ENCODE assay signal across 1 cellular context in the genomic region with DNA sequence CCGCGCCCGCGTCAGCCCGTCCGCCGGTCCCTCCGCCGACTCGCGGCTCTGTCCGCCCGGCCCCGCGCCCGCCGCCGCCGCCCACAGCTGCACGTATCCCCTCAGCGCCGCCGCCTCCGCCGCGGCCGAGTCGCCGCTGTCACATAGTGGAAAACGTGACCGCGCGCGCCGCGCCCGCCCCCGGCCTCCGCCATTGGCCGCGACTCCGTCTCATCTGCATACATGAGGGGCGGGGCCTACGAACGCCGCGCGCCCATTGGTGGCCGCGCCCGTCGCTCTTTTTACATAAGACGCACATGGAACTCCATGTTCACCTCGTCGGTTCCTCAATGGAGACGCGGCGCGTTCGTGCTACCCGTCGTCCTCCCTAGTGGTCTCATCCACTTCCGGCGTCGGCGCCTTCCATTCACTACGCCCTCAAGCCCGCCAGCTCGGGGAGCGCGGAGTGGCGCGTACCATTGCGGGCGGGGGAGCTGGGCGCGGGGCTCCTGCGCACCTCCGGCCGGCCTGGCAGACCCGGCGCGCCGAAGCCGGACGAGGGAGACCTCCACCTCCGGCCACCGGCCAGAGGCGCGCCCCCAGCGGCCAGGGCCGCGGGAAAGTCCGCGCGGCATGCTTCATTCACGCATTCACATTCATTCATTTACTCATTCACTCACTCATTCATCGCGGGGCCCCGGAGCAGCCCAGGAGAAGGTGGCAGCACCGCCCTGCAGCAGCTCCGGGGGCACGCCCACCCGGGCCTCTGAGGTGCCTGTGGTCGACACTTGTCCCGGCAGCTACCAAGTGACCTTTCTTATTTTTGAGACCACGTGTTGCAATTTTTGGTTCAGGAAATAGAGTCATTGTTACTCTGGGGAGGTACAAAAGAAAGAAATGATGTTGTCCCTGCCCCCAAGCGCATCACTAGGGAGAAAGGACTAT.
A peak's percentile ranks its signal among the peaks of the same experiment; 100 is the strongest.
TF ChIP-seq lines count a peak whose summit lies in the region.

No MANE protein-coding gene starts in this region.

TF ChIP-seq in HepG2, 621 proteins besides CTCF, POLR2A, EP300 and RAD21 (continued from another document and continues in another):
- TF ChIP-seq, protein P1, sequence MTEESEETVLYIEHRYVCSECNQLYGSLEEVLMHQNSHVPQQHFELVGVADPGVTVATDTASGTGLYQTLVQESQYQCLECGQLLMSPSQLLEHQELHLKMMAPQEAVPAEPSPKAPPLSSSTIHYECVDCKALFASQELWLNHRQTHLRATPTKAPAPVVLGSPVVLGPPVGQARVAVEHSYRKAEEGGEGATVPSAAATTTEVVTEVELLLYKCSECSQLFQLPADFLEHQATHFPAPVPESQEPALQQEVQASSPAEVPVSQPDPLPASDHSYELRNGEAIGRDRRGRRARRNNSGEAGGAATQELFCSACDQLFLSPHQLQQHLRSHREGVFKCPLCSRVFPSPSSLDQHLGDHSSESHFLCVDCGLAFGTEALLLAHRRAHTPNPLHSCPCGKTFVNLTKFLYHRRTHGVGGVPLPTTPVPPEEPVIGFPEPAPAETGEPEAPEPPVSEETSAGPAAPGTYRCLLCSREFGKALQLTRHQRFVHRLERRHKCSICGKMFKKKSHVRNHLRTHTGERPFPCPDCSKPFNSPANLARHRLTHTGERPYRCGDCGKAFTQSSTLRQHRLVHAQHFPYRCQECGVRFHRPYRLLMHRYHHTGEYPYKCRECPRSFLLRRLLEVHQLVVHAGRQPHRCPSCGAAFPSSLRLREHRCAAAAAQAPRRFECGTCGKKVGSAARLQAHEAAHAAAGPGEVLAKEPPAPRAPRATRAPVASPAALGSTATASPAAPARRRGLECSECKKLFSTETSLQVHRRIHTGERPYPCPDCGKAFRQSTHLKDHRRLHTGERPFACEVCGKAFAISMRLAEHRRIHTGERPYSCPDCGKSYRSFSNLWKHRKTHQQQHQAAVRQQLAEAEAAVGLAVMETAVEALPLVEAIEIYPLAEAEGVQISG (CRISPR knock-in tag; IDR thresholded peaks at IDR 0.05) = peak; percentile 78
- TF ChIP-seq, protein P2, sequence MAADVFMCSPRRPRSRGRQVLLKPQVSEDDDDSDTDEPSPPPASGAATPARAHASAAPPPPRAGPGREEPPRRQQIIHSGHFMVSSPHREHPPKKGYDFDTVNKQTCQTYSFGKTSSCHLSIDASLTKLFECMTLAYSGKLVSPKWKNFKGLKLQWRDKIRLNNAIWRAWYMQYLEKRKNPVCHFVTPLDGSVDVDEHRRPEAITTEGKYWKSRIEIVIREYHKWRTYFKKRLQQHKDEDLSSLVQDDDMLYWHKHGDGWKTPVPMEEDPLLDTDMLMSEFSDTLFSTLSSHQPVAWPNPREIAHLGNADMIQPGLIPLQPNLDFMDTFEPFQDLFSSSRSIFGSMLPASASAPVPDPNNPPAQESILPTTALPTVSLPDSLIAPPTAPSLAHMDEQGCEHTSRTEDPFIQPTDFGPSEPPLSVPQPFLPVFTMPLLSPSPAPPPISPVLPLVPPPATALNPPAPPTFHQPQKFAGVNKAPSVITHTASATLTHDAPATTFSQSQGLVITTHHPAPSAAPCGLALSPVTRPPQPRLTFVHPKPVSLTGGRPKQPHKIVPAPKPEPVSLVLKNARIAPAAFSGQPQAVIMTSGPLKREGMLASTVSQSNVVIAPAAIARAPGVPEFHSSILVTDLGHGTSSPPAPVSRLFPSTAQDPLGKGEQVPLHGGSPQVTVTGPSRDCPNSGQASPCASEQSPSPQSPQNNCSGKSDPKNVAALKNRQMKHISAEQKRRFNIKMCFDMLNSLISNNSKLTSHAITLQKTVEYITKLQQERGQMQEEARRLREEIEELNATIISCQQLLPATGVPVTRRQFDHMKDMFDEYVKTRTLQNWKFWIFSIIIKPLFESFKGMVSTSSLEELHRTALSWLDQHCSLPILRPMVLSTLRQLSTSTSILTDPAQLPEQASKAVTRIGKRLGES (CRISPR knock-in tag; IDR thresholded peaks at IDR 0.05; ENCODE audit: borderline replicate concordance) = no peak
- peak; percentile 49; the same call in 1 of the 2 replicates for TF ChIP-seq CEBPG (CRISPR knock-in tag; IDR thresholded peaks at IDR 0.05)
- peak; percentile 78 for TF ChIP-seq ZBTB7B (CRISPR knock-in tag; IDR thresholded peaks at IDR 0.05)
- peak; percentile 76 for TF ChIP-seq PHF20 (CRISPR knock-in tag; IDR thresholded peaks at IDR 0.05)
- TF ChIP-seq ARNTL (CRISPR knock-in tag; IDR thresholded peaks at IDR 0.05) = peak; percentile 100
- TF ChIP-seq, protein P3, sequence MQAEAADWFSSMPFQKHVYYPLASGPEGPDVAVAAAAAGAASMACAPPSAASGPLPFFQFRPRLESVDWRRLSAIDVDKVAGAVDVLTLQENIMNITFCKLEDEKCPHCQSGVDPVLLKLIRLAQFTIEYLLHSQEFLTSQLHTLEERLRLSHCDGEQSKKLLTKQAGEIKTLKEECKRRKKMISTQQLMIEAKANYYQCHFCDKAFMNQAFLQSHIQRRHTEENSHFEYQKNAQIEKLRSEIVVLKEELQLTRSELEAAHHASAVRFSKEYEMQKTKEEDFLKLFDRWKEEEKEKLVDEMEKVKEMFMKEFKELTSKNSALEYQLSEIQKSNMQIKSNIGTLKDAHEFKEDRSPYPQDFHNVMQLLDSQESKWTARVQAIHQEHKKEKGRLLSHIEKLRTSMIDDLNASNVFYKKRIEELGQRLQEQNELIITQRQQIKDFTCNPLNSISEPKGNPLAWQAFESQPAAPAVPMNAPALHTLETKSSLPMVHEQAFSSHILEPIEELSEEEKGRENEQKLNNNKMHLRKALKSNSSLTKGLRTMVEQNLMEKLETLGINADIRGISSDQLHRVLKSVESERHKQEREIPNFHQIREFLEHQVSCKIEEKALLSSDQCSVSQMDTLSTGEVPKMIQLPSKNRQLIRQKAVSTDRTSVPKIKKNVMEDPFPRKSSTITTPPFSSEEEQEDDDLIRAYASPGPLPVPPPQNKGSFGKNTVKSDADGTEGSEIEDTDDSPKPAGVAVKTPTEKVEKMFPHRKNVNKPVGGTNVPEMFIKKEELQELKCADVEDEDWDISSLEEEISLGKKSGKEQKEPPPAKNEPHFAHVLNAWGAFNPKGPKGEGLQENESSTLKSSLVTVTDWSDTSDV (CRISPR knock-in tag; IDR thresholded peaks at IDR 0.05) = no peak; the same call in 1 of the 2 replicates
- TF ChIP-seq MEIS2 (CRISPR knock-in tag; IDR thresholded peaks at IDR 0.05) = peak; percentile 50
- peak; percentile 65; the same call in 1 of the 2 replicates for TF ChIP-seq BRD4 (CRISPR knock-in tag; IDR thresholded peaks at IDR 0.05)
- peak; percentile 99 for TF ChIP-seq NPAS2 (CRISPR knock-in tag; IDR thresholded peaks at IDR 0.05; ENCODE audit: borderline replicate concordance)
- peak; percentile 66; the same call in 1 of the 2 replicates for TF ChIP-seq ZNF605 (CRISPR knock-in tag; IDR thresholded peaks at IDR 0.05)
- no peak for TF ChIP-seq RBAK (CRISPR knock-in tag; IDR thresholded peaks at IDR 0.05)
- TF ChIP-seq GTF2F1 (IDR thresholded peaks at IDR 0.05; ENCODE audit: low read length) = no peak
- peak; percentile 78; the same call in 1 of the 2 replicates for TF ChIP-seq GATAD1 (CRISPR knock-in tag; IDR thresholded peaks at IDR 0.05)
- TF ChIP-seq, protein P4, sequence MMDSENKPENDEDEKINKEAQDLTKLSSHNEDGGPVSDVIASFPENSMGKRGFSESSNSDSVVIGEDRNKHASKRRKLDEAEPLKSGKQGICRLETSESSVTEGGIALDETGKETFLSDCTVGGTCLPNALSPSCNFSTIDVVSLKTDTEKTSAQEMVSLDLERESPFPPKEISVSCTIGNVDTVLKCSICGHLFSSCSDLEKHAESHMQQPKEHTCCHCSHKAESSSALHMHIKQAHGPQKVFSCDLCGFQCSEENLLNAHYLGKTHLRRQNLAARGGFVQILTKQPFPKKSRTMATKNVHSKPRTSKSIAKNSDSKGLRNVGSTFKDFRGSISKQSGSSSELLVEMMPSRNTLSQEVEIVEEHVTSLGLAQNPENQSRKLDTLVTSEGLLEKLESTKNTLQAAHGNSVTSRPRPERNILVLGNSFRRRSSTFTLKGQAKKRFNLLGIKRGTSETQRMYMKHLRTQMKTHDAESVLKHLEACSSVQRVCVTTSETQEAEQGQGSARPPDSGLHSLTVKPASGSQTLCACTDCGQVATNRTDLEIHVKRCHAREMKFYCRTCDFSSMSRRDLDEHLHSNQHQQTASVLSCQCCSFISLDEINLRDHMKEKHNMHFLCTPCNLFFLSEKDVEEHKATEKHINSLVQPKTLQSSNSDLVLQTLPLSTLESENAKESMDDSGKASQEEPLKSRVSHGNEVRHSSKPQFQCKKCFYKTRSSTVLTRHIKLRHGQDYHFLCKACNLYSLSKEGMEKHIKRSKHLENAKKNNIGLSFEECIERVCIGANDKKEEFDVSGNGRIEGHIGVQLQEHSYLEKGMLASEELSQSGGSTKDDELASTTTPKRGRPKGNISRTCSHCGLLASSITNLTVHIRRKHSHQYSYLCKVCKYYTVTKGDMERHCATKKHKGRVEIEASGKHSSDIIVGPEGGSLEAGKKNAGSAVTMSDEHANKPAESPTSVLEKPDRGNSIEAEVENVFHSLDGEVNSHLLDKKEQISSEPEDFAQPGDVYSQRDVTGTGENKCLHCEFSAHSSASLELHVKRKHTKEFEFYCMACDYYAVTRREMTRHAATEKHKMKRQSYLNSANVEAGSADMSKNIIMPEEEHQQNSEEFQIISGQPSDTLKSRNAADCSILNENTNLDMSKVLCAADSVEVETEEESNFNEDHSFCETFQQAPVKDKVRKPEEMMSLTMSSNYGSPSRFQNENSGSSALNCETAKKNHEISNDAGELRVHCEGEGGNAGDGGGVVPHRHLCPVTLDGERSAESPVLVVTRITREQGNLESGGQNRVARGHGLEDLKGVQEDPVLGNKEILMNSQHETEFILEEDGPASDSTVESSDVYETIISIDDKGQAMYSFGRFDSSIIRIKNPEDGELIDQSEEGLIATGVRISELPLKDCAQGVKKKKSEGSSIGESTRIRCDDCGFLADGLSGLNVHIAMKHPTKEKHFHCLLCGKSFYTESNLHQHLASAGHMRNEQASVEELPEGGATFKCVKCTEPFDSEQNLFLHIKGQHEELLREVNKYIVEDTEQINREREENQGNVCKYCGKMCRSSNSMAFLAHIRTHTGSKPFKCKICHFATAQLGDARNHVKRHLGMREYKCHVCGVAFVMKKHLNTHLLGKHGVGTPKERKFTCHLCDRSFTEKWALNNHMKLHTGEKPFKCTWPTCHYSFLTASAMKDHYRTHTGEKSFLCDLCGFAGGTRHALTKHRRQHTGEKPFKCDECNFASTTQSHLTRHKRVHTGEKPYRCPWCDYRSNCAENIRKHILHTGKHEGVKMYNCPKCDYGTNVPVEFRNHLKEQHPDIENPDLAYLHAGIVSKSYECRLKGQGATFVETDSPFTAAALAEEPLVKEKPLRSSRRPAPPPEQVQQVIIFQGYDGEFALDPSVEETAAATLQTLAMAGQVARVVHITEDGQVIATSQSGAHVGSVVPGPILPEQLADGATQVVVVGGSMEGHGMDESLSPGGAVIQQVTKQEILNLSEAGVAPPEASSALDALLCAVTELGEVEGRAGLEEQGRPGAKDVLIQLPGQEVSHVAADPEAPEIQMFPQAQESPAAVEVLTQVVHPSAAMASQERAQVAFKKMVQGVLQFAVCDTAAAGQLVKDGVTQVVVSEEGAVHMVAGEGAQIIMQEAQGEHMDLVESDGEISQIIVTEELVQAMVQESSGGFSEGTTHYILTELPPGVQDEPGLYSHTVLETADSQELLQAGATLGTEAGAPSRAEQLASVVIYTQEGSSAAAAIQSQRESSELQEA (CRISPR knock-in tag; IDR thresholded peaks at IDR 0.05; ENCODE audit: not compliant biosample characterization) = peak; percentile 70
- peak; percentile 96 for TF ChIP-seq ERF (CRISPR knock-in tag; IDR thresholded peaks at IDR 0.05)
- TF ChIP-seq TEAD3 (CRISPR knock-in tag; optimal IDR thresholded peaks at IDR 0.05; ENCODE audit: borderline replicate concordance) = peak; percentile 83
- TF ChIP-seq, protein P5, sequence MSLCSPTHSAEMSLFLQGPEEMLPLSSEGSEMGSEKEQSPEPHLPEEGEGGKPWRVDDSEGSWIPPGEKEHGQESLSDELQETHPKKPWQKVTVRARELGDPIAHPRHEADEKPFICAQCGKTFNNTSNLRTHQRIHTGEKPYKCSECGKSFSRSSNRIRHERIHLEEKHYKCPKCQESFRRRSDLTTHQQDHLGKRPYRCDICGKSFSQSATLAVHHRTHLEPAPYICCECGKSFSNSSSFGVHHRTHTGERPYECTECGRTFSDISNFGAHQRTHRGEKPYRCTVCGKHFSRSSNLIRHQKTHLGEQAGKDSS (CRISPR knock-in tag; IDR thresholded peaks at IDR 0.05; ENCODE audit: borderline replicate concordance, low read depth) = peak; percentile 63; the same call in 1 of the 2 replicates
- TF ChIP-seq, protein P6, sequence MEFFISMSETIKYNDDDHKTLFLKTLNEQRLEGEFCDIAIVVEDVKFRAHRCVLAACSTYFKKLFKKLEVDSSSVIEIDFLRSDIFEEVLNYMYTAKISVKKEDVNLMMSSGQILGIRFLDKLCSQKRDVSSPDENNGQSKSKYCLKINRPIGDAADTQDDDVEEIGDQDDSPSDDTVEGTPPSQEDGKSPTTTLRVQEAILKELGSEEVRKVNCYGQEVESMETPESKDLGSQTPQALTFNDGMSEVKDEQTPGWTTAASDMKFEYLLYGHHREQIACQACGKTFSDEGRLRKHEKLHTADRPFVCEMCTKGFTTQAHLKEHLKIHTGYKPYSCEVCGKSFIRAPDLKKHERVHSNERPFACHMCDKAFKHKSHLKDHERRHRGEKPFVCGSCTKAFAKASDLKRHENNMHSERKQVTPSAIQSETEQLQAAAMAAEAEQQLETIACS (CRISPR knock-in tag; IDR thresholded peaks at IDR 0.05) = peak; percentile 84; the same call in 1 of the 2 replicates
- TF ChIP-seq, protein P7, sequence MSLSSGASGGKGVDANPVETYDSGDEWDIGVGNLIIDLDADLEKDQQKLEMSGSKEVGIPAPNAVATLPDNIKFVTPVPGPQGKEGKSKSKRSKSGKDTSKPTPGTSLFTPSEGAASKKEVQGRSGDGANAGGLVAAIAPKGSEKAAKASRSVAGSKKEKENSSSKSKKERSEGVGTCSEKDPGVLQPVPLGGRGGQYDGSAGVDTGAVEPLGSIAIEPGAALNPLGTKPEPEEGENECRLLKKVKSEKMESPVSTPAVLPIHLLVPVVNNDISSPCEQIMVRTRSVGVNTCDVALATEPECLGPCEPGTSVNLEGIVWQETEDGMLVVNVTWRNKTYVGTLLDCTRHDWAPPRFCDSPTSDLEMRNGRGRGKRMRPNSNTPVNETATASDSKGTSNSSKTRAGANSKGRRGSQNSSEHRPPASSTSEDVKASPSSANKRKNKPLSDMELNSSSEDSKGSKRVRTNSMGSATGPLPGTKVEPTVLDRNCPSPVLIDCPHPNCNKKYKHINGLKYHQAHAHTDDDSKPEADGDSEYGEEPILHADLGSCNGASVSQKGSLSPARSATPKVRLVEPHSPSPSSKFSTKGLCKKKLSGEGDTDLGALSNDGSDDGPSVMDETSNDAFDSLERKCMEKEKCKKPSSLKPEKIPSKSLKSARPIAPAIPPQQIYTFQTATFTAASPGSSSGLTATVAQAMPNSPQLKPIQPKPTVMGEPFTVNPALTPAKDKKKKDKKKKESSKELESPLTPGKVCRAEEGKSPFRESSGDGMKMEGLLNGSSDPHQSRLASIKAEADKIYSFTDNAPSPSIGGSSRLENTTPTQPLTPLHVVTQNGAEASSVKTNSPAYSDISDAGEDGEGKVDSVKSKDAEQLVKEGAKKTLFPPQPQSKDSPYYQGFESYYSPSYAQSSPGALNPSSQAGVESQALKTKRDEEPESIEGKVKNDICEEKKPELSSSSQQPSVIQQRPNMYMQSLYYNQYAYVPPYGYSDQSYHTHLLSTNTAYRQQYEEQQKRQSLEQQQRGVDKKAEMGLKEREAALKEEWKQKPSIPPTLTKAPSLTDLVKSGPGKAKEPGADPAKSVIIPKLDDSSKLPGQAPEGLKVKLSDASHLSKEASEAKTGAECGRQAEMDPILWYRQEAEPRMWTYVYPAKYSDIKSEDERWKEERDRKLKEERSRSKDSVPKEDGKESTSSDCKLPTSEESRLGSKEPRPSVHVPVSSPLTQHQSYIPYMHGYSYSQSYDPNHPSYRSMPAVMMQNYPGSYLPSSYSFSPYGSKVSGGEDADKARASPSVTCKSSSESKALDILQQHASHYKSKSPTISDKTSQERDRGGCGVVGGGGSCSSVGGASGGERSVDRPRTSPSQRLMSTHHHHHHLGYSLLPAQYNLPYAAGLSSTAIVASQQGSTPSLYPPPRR (CRISPR knock-in tag; IDR thresholded peaks at IDR 0.05; ENCODE audit: borderline replicate concordance) = peak; percentile 36; the same call in 1 of the 2 replicates
- TF ChIP-seq GABPA (IDR thresholded peaks at IDR 0.05; ENCODE audit: low read depth, low read length) = no peak
- TF ChIP-seq GABPA (CRISPR knock-in tag; IDR thresholded peaks at IDR 0.05; ENCODE audit: low read depth) = peak; percentile 90
